2 cellular contexts compared by ENCODE assay signal in genomic region chr5:179668404-179668803, GRCh38.
TF ChIP-seq lines count a peak whose summit lies in the region.

No MANE protein-coding gene starts in this region.

TF ChIP-seq in IMR-90, 13 proteins besides CTCF, POLR2A, EP300 and RAD21:
- peak; percentile 50 for TF ChIP-seq SMC3 (IDR thresholded peaks at IDR 0.05; ENCODE audit: low read depth, low read length)
- TF ChIP-seq RFX5 (IDR thresholded peaks at IDR 0.05; ENCODE audit: low read depth, low read length): no peak

TF ChIP-seq in H1, 55 proteins besides CTCF, POLR2A, EP300 and RAD21:
- TF ChIP-seq SIN3A (conservative IDR thresholded peaks at IDR 0.05 in 1 of 2, IDR thresholded peaks at IDR 0.05 in 1 of 2; ENCODE audit: low read depth in 1 of 2, low read length in 2 of 2) (0 out of 4 replicates have a peak, but pooled peaks of 1 of the 2 experiments have one; percentile 33), MAFK (IDR thresholded peaks at IDR 0.05; ENCODE audit: low read depth, low read length) (no peak), SUZ12 (IDR thresholded peaks at IDR 0.05; ENCODE audit: low read length) (no peak), ATF3 (IDR thresholded peaks at IDR 0.05; ENCODE audit: insufficient read depth, low read depth, low read length) (peak; percentile 62; the same call in 1 of the 2 replicates), SP1 (IDR thresholded peaks at IDR 0.05; ENCODE audit: low read depth, low read length) (peak; percentile 32; the same call in 1 of the 2 replicates), YY1 (IDR thresholded peaks at IDR 0.05; ENCODE audit: low read depth, low read length) (peak; percentile 17; the same call in 1 of the 2 replicates), RFX5 (IDR thresholded peaks at IDR 0.05; ENCODE audit: borderline replicate concordance, low read depth, low read length) (no peak), GTF2F1 (IDR thresholded peaks at IDR 0.05; ENCODE audit: borderline replicate concordance, low read depth, low read length) (no peak), RNF2 (IDR thresholded peaks at IDR 0.05; ENCODE audit: borderline replicate concordance, low read depth, low read length, missing control alignments, poor library complexity, severe bottlenecking) (no peak), TCF12 (IDR thresholded peaks at IDR 0.05; ENCODE audit: low read depth, low read length) (no peak), EGR1 (IDR thresholded peaks at IDR 0.05; ENCODE audit: borderline replicate concordance, low read depth, low read length) (0 out of 2 replicates have a peak, but pooled peaks have one; percentile 17), BRCA1 (IDR thresholded peaks at IDR 0.05; ENCODE audit: low read depth, low read length) (no peak; the same call in 1 of the 2 replicates), CBX8 (IDR thresholded peaks at IDR 0.05; ENCODE audit: borderline replicate concordance, low read depth, low read length) (no peak), KDM4A (IDR thresholded peaks at IDR 0.05; ENCODE audit: low read depth, low read length, severe bottlenecking) (no peak), SIX5 (IDR thresholded peaks at IDR 0.05; ENCODE audit: low read depth, low read length) (no peak), MAX (IDR thresholded peaks at IDR 0.05) (no peak), JUN (IDR thresholded peaks at IDR 0.05; ENCODE audit: low read depth, low read length) (no peak), CHD2 (IDR thresholded peaks at IDR 0.05; ENCODE audit: low read length) (no peak), CREB1 (IDR thresholded peaks at IDR 0.05) (0 out of 2 replicates have a peak, but pooled peaks have one; percentile 36), ASH2L (IDR thresholded peaks at IDR 0.05; ENCODE audit: low read length) (no peak), GABPA (IDR thresholded peaks at IDR 0.05; ENCODE audit: borderline replicate concordance, insufficient read depth, low read length) (0 out of 2 replicates have a peak, but pooled peaks have one; percentile 28), SP4 (IDR thresholded peaks at IDR 0.05; ENCODE audit: low read length) (no peak), BCL11A (IDR thresholded peaks at IDR 0.05; ENCODE audit: low read depth in 2 of 2, low read length in 2 of 2) (no peak), USF2 (IDR thresholded peaks at IDR 0.05; ENCODE audit: low read length) (no peak), CHD7 (IDR thresholded peaks at IDR 0.05; ENCODE audit: insufficient replicate concordance, low read length) (no peak), FOSL1 (IDR thresholded peaks at IDR 0.05; ENCODE audit: insufficient read depth, low read depth, low read length) (no peak), TEAD4 (IDR thresholded peaks at IDR 0.05; ENCODE audit: low read depth, low read length) (0 out of 2 replicates have a peak, but pooled peaks have one; percentile 4), SIRT6 (IDR thresholded peaks at IDR 0.05; ENCODE audit: low read length) (no peak), PHF8 (conservative IDR thresholded peaks at IDR 0.05; ENCODE audit: low read depth, low read length) (no peak), NRF1 (IDR thresholded peaks at IDR 0.05; ENCODE audit: low read depth, low read length) (no peak), EZH2 (IDR thresholded peaks at IDR 0.05; ENCODE audit: low read depth, low read length, severe bottlenecking) (no peak), ATF2 (IDR thresholded peaks at IDR 0.05; ENCODE audit: low read length) (no peak), JUND (IDR thresholded peaks at IDR 0.05; ENCODE audit: low read length) (peak; percentile 60; the same call in 1 of the 2 replicates), CTBP2 (IDR thresholded peaks at IDR 0.05; ENCODE audit: borderline replicate concordance, insufficient read depth, insufficient read length, low read length) (no peak), HDAC6 (IDR thresholded peaks at IDR 0.05; ENCODE audit: low read depth, low read length) (no peak), TAF1 (IDR thresholded peaks at IDR 0.05; ENCODE audit: low read depth, low read length) (no peak), SRF (IDR thresholded peaks at IDR 0.05; ENCODE audit: low read depth, low read length) (no peak), BACH1 (IDR thresholded peaks at IDR 0.05; ENCODE audit: low read length) (no peak), CHD1 (IDR thresholded peaks at IDR 0.05; ENCODE audit: low read depth, low read length) (no peak), RXRA (IDR thresholded peaks at IDR 0.05; ENCODE audit: insufficient read depth, low read depth, low read length) (no peak), POLR2AphosphoS5 (IDR thresholded peaks at IDR 0.05; ENCODE audit: low read depth, low read length) (no peak; the same call in 1 of the 2 replicates), HDAC2 (IDR thresholded peaks at IDR 0.05; ENCODE audit: borderline replicate concordance in 1 of 2, low read depth in 2 of 2, low read length in 2 of 2) (no peak), KDM5A (IDR thresholded peaks at IDR 0.05; ENCODE audit: low read length) (no peak), ZNF274 (IDR thresholded peaks at IDR 0.05; ENCODE audit: borderline replicate concordance, extremely low read depth, low read length) (no peak), SP2 (IDR thresholded peaks at IDR 0.05; ENCODE audit: low read length) (no peak), SAP30 (IDR thresholded peaks at IDR 0.05; ENCODE audit: insufficient read depth, insufficient replicate concordance, low read length) (no peak), NANOG (IDR thresholded peaks at IDR 0.05; ENCODE audit: insufficient read depth, low read depth, low read length, poor library complexity, severe bottlenecking) (no peak), E2F6 (IDR thresholded peaks at IDR 0.05) (no peak), POU5F1 (IDR thresholded peaks at IDR 0.05; ENCODE audit: low read depth, low read length) (0 out of 2 replicates have a peak, but pooled peaks have one; percentile 35), TAF7 (optimal IDR thresholded peaks at IDR 0.05; ENCODE audit: borderline replicate concordance, low read depth, low read length) (no peak), TBP (IDR thresholded peaks at IDR 0.05; ENCODE audit: low read depth, low read length) (no peak), CEBPB (IDR thresholded peaks at IDR 0.05; ENCODE audit: low read depth, low read length) (no peak), KDM1A (IDR thresholded peaks at IDR 0.05; ENCODE audit: borderline replicate concordance, low read length) (peak; percentile 35; the same call in 1 of the 2 replicates), CBX5 (IDR thresholded peaks at IDR 0.05; ENCODE audit: low read depth, low read length) (no peak), RBBP5 (IDR thresholded peaks at IDR 0.05; ENCODE audit: borderline replicate concordance, low read depth, low read length) (no peak)
TF ChIP-seq in H1: peak in this region for 11.
